In the genomic region with DNA sequence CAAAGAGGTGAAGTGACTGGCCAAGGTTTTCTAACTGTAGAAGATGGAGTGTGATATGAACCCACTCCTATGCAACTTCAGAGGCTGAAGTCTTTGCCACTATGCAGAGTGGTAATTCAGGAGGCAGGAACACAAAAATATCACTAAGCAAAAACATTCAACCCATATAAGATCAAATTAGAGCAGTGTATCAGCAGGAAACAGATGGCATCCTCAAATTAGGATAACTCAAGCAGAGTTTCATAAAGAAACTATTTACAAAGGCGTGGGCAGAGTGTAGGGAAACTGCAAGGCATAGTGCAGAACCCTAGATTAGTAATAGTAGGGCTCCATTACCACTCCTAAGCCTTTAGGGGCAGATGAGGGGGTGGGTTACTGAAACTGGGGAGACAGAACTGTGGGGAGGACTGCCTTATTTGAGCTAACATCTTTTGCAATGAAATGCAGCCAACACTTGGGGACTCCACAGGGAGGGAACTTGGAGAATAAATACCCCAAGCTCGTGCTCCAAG, we compare ENCODE assay signal across 23 cellular contexts.
DNase-seq lines count a peak whose midpoint lies in the region; ATAC-seq lines count a peak whose summit lies in the region.
"Had no signal": no experiment of that assay in that cellular context is flagged by ENCODE, and none has a peak within 500 bp of the region (broad histone marks: within the 10 kb centered on the region; RNA-seq: fewer than 3 reads in every experiment).

No MANE protein-coding gene starts in this region.

- POLR2A ChIA-PET in activated CD4-positive, alpha-beta T cell treated with anti-CD3 and anti-CD28 coated beads for 36 hours (lab: Charles Lee): no interaction called here

- H3K27me3 Mint-ChIP-seq in activated CD4-positive, alpha-beta T cell treated with anti-CD3 and anti-CD28 coated beads for 36 hours: no peaks in the 10 kb centered on the region
- H3K27me3 Mint-ChIP-seq in activated CD4-positive, alpha-beta T cell treated with anti-CD3 and anti-CD28 coated beads, Interleukin-2, amount 10 ng/mL, durations not matched to agents 24 days and 14 days: no peaks in the 10 kb centered on the region
- H3K27me3 Mint-ChIP-seq: activated CD4-positive, alpha-beta memory T cell treated with anti-CD3 and anti-CD28 coated beads for 36 hours; memory B cell had no signal

- intact Hi-C loops in activated CD4-positive, alpha-beta T cell treated with anti-CD3 and anti-CD28 coated beads for 36 hours (cut with DNase I, micrococcal nuclease): loop anchor here in 1 of 2 experiments (1.0 kb wide), 1 partner anchor 26 kb away; no protein-coding TSS in a partner anchor
- intact Hi-C loops in activated CD4-positive, alpha-beta T cell treated with anti-CD3 and anti-CD28 coated beads, Interleukin-2, amount 10 ng/mL, durations not matched to agents 24 days and 14 days (cut with micrococcal nuclease): loop anchor here (1.0 kb wide), 1 partner anchor 26 kb away; no protein-coding TSS in a partner anchor

- H3K4me3 Mint-ChIP-seq in activated CD4-positive, alpha-beta T cell treated with anti-CD3 and anti-CD28 coated beads for 36 hours: no peak overlapping the region
- no peak overlapping the region for H3K4me3 Mint-ChIP-seq in activated CD4-positive, alpha-beta T cell treated with anti-CD3 and anti-CD28 coated beads, Interleukin-2, amount 10 ng/mL, durations not matched to agents 24 days and 14 days
- no peak overlapping the region for H3K4me3 Mint-ChIP-seq in stimulated activated effector memory CD8-positive, alpha-beta T cell treated with anti-CD3 and anti-CD28 coated beads, Interleukin-12 subunit alpha, Interleukin-12 subunit beta, amount 100 ng/mL, for 72 hours
- H3K4me3 Mint-ChIP-seq: activated CD4-positive, alpha-beta memory T cell treated with anti-CD3 and anti-CD28 coated beads for 36 hours; memory B cell had no signal

- CTCF ChIA-PET in activated CD4-positive, alpha-beta T cell treated with anti-CD3 and anti-CD28 coated beads for 36 hours (lab: Charles Lee): interaction anchor here (0.7 to 1.9 kb wide), 3 partner anchors 11 to 55 kb away, joined by 4 to 10 read pairs (median 4); no protein-coding TSS in a partner anchor

- peaks cover 8% of the 10 kb centered on the region for H3K36me3 Mint-ChIP-seq in activated CD4-positive, alpha-beta T cell treated with anti-CD3 and anti-CD28 coated beads for 36 hours (ENCODE audit: low read depth)
- peaks cover 23% of the 10 kb centered on the region for H3K36me3 Mint-ChIP-seq in activated CD4-positive, alpha-beta T cell treated with anti-CD3 and anti-CD28 coated beads, Interleukin-2, amount 10 ng/mL, durations not matched to agents 24 days and 14 days (ENCODE audit: low read depth)
- peaks cover 17% of the 10 kb centered on the region for H3K36me3 Mint-ChIP-seq in stimulated activated effector memory CD8-positive, alpha-beta T cell treated with anti-CD3 and anti-CD28 coated beads, Interleukin-12 subunit alpha, Interleukin-12 subunit beta, amount 100 ng/mL, for 72 hours
- H3K36me3 Mint-ChIP-seq: activated naive CD4-positive, alpha-beta T cell treated with anti-CD3 and anti-CD28 coated beads, Interleukin-2, amount 50 U/mL, for 72 hours; memory B cell had no signal

- no peak for DNase-seq in activated CD4-positive, alpha-beta T cell treated with anti-CD3 and anti-CD28 coated beads for 36 hours
- no peak for DNase-seq in activated CD4-positive, alpha-beta T cell treated with anti-CD3 and anti-CD28 coated beads, Interleukin-2, amount 10 ng/mL, durations not matched to agents 24 days and 14 days
- DNase-seq in UCSD-AML1 (lab: John Stamatoyannopoulos, UW; ENCODE audit: unreplicated experiment) (peak; percentile 22), HK-2 (ENCODE audit: unreplicated experiment) (no peak), NCI-H345 (lab: John Stamatoyannopoulos, UW) (no peak)
- DNase-seq in stimulated activated effector memory CD8-positive, alpha-beta T cell treated with anti-CD3 and anti-CD28 coated beads, Interleukin-12 subunit alpha, Interleukin-12 subunit beta, amount 100 ng/mL, for 72 hours (ENCODE audit: low spot score in 2 of 2): no peak
- DNase-seq: activated CD4-positive, alpha-beta memory T cell treated with anti-CD3 and anti-CD28 coated beads for 36 hours; activated T-cell treated with anti-CD3 and anti-CD28 coated beads, Interleukin-2, amount 50 U/mL, for 1 hour; C1 segment of cervical spinal cord; DMS 273 treated with DMSO at 0.1 percent for 48 hours; effector memory CD4-positive, alpha-beta T cell; esophagus squamous epithelium; HCEC 1CT; IMR-90; MG63; NCI-H146; NCI-H524 treated with DMSO at 0.1 percent for 48 hours; SW 1271; uterus had no signal

- H3K9me3 Mint-ChIP-seq in activated CD4-positive, alpha-beta T cell treated with anti-CD3 and anti-CD28 coated beads for 36 hours (ENCODE audit: low read depth): no peaks in the 10 kb centered on the region
- no peaks in the 10 kb centered on the region for H3K9me3 Mint-ChIP-seq in activated CD4-positive, alpha-beta T cell treated with anti-CD3 and anti-CD28 coated beads, Interleukin-2, amount 10 ng/mL, durations not matched to agents 24 days and 14 days
- H3K9me3 Mint-ChIP-seq in stimulated activated effector memory CD8-positive, alpha-beta T cell treated with anti-CD3 and anti-CD28 coated beads, Interleukin-12 subunit alpha, Interleukin-12 subunit beta, amount 100 ng/mL, for 72 hours: no peaks in the 10 kb centered on the region
- H3K9me3 Mint-ChIP-seq: activated CD4-positive, alpha-beta memory T cell treated with anti-CD3 and anti-CD28 coated beads for 36 hours; activated naive CD4-positive, alpha-beta T cell treated with anti-CD3 and anti-CD28 coated beads, Interleukin-2, amount 50 U/mL, for 72 hours; memory B cell had no signal

- H3K27ac Mint-ChIP-seq in activated CD4-positive, alpha-beta T cell treated with anti-CD3 and anti-CD28 coated beads for 36 hours: no peak overlapping the region
- H3K27ac Mint-ChIP-seq in activated CD4-positive, alpha-beta T cell treated with anti-CD3 and anti-CD28 coated beads, Interleukin-2, amount 10 ng/mL, durations not matched to agents 24 days and 14 days: no peak overlapping the region
- H3K27ac Mint-ChIP-seq in stimulated activated effector memory CD8-positive, alpha-beta T cell treated with anti-CD3 and anti-CD28 coated beads, Interleukin-12 subunit alpha, Interleukin-12 subunit beta, amount 100 ng/mL, for 72 hours: peak overlapping the region; percentile 9
- H3K27ac Mint-ChIP-seq: activated CD4-positive, alpha-beta memory T cell treated with anti-CD3 and anti-CD28 coated beads for 36 hours; activated naive CD4-positive, alpha-beta T cell treated with anti-CD3 and anti-CD28 coated beads, Interleukin-2, amount 50 U/mL, for 72 hours; memory B cell had no signal

- H3K4me1 Mint-ChIP-seq in activated CD4-positive, alpha-beta T cell treated with anti-CD3 and anti-CD28 coated beads for 36 hours: peaks cover 31% of the 10 kb centered on the region
- peaks cover 25% of the 10 kb centered on the region for H3K4me1 Mint-ChIP-seq in activated CD4-positive, alpha-beta T cell treated with anti-CD3 and anti-CD28 coated beads, Interleukin-2, amount 10 ng/mL, durations not matched to agents 24 days and 14 days
- H3K4me1 Mint-ChIP-seq in stimulated activated effector memory CD8-positive, alpha-beta T cell treated with anti-CD3 and anti-CD28 coated beads, Interleukin-12 subunit alpha, Interleukin-12 subunit beta, amount 100 ng/mL, for 72 hours: peaks cover 11% of the 10 kb centered on the region
- H3K4me1 Mint-ChIP-seq: memory B cell had no signal

- peak; percentile 57 for ATAC-seq in activated CD4-positive, alpha-beta T cell treated with anti-CD3 and anti-CD28 coated beads for 36 hours
- ATAC-seq in HG02623 (IDR thresholded peaks at IDR 0.05; ENCODE audit: unreplicated experiment): peak; percentile 25
- peak; percentile 68 for ATAC-seq in stimulated activated effector memory CD8-positive, alpha-beta T cell treated with anti-CD3 and anti-CD28 coated beads, Interleukin-12 subunit alpha, Interleukin-12 subunit beta, amount 100 ng/mL, for 72 hours
- ATAC-seq in GM19328 (IDR thresholded peaks at IDR 0.05; ENCODE audit: unreplicated experiment): no peak
